In genomic region chr20:21513181-21513663, GRCh38 we compare ENCODE assay signal across 9 cellular contexts. TPM values are rescaled to one million over a fixed set of nuclear protein-coding genes. Genes with fewer than 3 reads are reported as not detected.
DNase-seq lines count a peak whose midpoint lies in the region; ATAC-seq and TF ChIP-seq lines count a peak whose summit lies in the region.
"Had no signal": no experiment of that assay in that cellular context is flagged by ENCODE, and none has a peak within 500 bp of the region (broad histone marks: within the 10 kb centered on the region; RNA-seq: fewer than 3 reads in every experiment).

No MANE protein-coding gene starts in this region.

- WGBS in hepatocyte (ENCODE audit: low lambda C conversion rate, missing lambda C conversion rate), result 3% methylated on average over 30 of the region's 30 CpGs

- H3K36me3 ChIP-seq in hepatocyte (replicated peaks; ENCODE audit: insufficient read depth, low read depth), result no peaks in the 10 kb centered on the region
- H3K36me3 ChIP-seq: right lobe of liver had no signal

- peaks cover 81% of the 10 kb centered on the region for H3K27me3 Mint-ChIP-seq in activated CD4-positive, alpha-beta memory T cell treated with anti-CD3 and anti-CD28 coated beads, Interleukin-2, amount 10 ng/mL, durations not matched to agents 7 days and 5 days
- H3K27me3 Mint-ChIP-seq in activated CD4-positive, alpha-beta memory T cell treated with anti-CD3 and anti-CD28 coated beads for 36 hours, result peaks cover 74% of the 10 kb centered on the region
- peaks cover 54 to 77% of the 10 kb centered on the region in 2 donors for H3K27me3 Mint-ChIP-seq in T-cell

- no peak for TF ChIP-seq POLR2A in GM18505 (IDR thresholded peaks at IDR 0.05; ENCODE audit: borderline replicate concordance, extremely low read depth, insufficient read depth, insufficient read length)

- peaks cover 22% of the 10 kb centered on the region for H3K4me1 ChIP-seq in hepatocyte (ENCODE audit: insufficient read depth)

- H2AFZ ChIP-seq in hepatocyte, result no peak overlapping the region

- peaks cover 15% of the 10 kb centered on the region for H3K36me3 Mint-ChIP-seq in activated CD4-positive, alpha-beta memory T cell treated with anti-CD3 and anti-CD28 coated beads, Interleukin-2, amount 10 ng/mL, durations not matched to agents 7 days and 5 days (ENCODE audit: low read depth)
- no peaks in the 10 kb centered on the region for H3K36me3 Mint-ChIP-seq in activated CD4-positive, alpha-beta memory T cell treated with anti-CD3 and anti-CD28 coated beads for 36 hours
- no peaks in the 10 kb centered on the region for H3K36me3 Mint-ChIP-seq in T-cell
- H3K36me3 Mint-ChIP-seq in stimulated activated effector memory CD8-positive, alpha-beta T cell treated with anti-CD3 and anti-CD28 coated beads, Interleukin-12 subunit alpha, Interleukin-12 subunit beta, amount 100 ng/mL, for 72 hours, result no peaks in the 10 kb centered on the region

- peak overlapping the region; percentile 89 for H3K4me2 ChIP-seq in hepatocyte

- H3K27me3 ChIP-seq in hepatocyte, result peaks cover 98% of the 10 kb centered on the region

- peak overlapping the region; percentile 30 for H3K4me3 Mint-ChIP-seq in activated CD4-positive, alpha-beta memory T cell treated with anti-CD3 and anti-CD28 coated beads, Interleukin-2, amount 10 ng/mL, durations not matched to agents 7 days and 5 days
- H3K4me3 Mint-ChIP-seq in activated CD4-positive, alpha-beta memory T cell treated with anti-CD3 and anti-CD28 coated beads for 36 hours, result no peak overlapping the region
- peak overlapping the region; percentile 25 to 72 (median 55) for H3K4me3 Mint-ChIP-seq in T-cell
- H3K4me3 Mint-ChIP-seq in stimulated activated effector memory CD8-positive, alpha-beta T cell treated with anti-CD3 and anti-CD28 coated beads, Interleukin-12 subunit alpha, Interleukin-12 subunit beta, amount 100 ng/mL, for 72 hours, result peak overlapping the region; percentile 55

- H3K4me3 ChIP-seq in hepatocyte, result no peak overlapping the region
- H3K4me3 ChIP-seq: right lobe of liver had no signal

- DNase-seq in activated CD4-positive, alpha-beta memory T cell treated with anti-CD3 and anti-CD28 coated beads, Interleukin-2, amount 10 ng/mL, durations not matched to agents 7 days and 5 days, result no peak
- no peak for DNase-seq in activated CD4-positive, alpha-beta memory T cell treated with anti-CD3 and anti-CD28 coated beads for 36 hours
- DNase-seq in T-cell (no peak), hepatocyte (ENCODE audit: low spot score) (no peak), NCI-H2196 treated with DMSO at 0.1 percent for 48 hours (lab: John Stamatoyannopoulos, UW; ENCODE audit: unreplicated experiment) (no peak)
- DNase-seq in stimulated activated effector memory CD8-positive, alpha-beta T cell treated with anti-CD3 and anti-CD28 coated beads, Interleukin-12 subunit alpha, Interleukin-12 subunit beta, amount 100 ng/mL, for 72 hours (ENCODE audit: low spot score in 2 of 2), result peak in 1 of 2 donors; percentile 57

- no peaks in the 10 kb centered on the region for H3K9me2 ChIP-seq in hepatocyte (replicated peaks; ENCODE audit: insufficient read depth)

- ATAC-seq in T-cell (replicated peaks in 1 of 4), result no peak
- ATAC-seq in stimulated activated effector memory CD8-positive, alpha-beta T cell treated with anti-CD3 and anti-CD28 coated beads, Interleukin-12 subunit alpha, Interleukin-12 subunit beta, amount 100 ng/mL, for 72 hours, result no peak
- no peak for ATAC-seq in GM21515 (IDR thresholded peaks at IDR 0.05; ENCODE audit: unreplicated experiment)
- no peak for ATAC-seq in GM18505 (IDR thresholded peaks at IDR 0.05; ENCODE audit: unreplicated experiment)

- H3K79me2 ChIP-seq in hepatocyte, result no peaks in the 10 kb centered on the region

- no peak for TF ChIP-seq CTCF in hepatocyte (IDR thresholded peaks at IDR 0.05; ENCODE audit: poor library complexity)

- CTCF ChIA-PET in activated CD4-positive, alpha-beta memory T cell treated with anti-CD3 and anti-CD28 coated beads, Interleukin-2, amount 10 ng/mL, durations not matched to agents 7 days and 5 days (lab: Charles Lee), result no interaction called here
- CTCF ChIA-PET in activated CD4-positive, alpha-beta memory T cell treated with anti-CD3 and anti-CD28 coated beads for 36 hours (lab: Charles Lee), result interaction anchor here (4.9 kb wide), 1 partner anchor 9 kb away, joined by 19 read pairs; no protein-coding TSS in a partner anchor
- CTCF ChIA-PET in T-cell (lab: Charles Lee), result no interaction called here

- intact Hi-C loops in activated CD4-positive, alpha-beta memory T cell treated with anti-CD3 and anti-CD28 coated beads for 36 hours (cut with micrococcal nuclease), result loop anchor here (5.0 kb wide), 2 partner anchors 44 to 59 kb away; no protein-coding TSS in a partner anchor

- no peaks in the 10 kb centered on the region for H3K9me3 ChIP-seq in hepatocyte (ENCODE audit: low read depth)
- H3K9me3 ChIP-seq: right lobe of liver had no signal

- POLR2A ChIA-PET in activated CD4-positive, alpha-beta memory T cell treated with anti-CD3 and anti-CD28 coated beads, Interleukin-2, amount 10 ng/mL, durations not matched to agents 7 days and 5 days (lab: Charles Lee), result no interaction called here
- POLR2A ChIA-PET in activated CD4-positive, alpha-beta memory T cell treated with anti-CD3 and anti-CD28 coated beads for 36 hours (lab: Charles Lee), result interaction anchor here (0.8 kb wide), 1 partner anchor 411 kb away, joined by 3 read pairs; no protein-coding TSS in a partner anchor
- POLR2A ChIA-PET in T-cell (lab: Charles Lee), result no interaction called here

- H3K27ac ChIP-seq in hepatocyte, result no peak overlapping the region
- H3K27ac ChIP-seq: right lobe of liver had no signal

- H3K27ac Mint-ChIP-seq in activated CD4-positive, alpha-beta memory T cell treated with anti-CD3 and anti-CD28 coated beads, Interleukin-2, amount 10 ng/mL, durations not matched to agents 7 days and 5 days, result no peak overlapping the region
- no peak overlapping the region for H3K27ac Mint-ChIP-seq in activated CD4-positive, alpha-beta memory T cell treated with anti-CD3 and anti-CD28 coated beads for 36 hours
- H3K27ac Mint-ChIP-seq in T-cell, result no peak overlapping the region
- H3K27ac Mint-ChIP-seq in stimulated activated effector memory CD8-positive, alpha-beta T cell treated with anti-CD3 and anti-CD28 coated beads, Interleukin-12 subunit alpha, Interleukin-12 subunit beta, amount 100 ng/mL, for 72 hours, result no peak overlapping the region

- no peaks in the 10 kb centered on the region for H4K20me1 ChIP-seq in hepatocyte (ENCODE audit: insufficient read depth, poor library complexity, severe bottlenecking)

- peaks cover 35% of the 10 kb centered on the region for H3K4me1 Mint-ChIP-seq in activated CD4-positive, alpha-beta memory T cell treated with anti-CD3 and anti-CD28 coated beads, Interleukin-2, amount 10 ng/mL, durations not matched to agents 7 days and 5 days
- H3K4me1 Mint-ChIP-seq in activated CD4-positive, alpha-beta memory T cell treated with anti-CD3 and anti-CD28 coated beads for 36 hours (ENCODE audit: low read depth), result peaks cover 45% of the 10 kb centered on the region
- H3K4me1 Mint-ChIP-seq in T-cell, result peaks cover 60 to 68% (median 62%) of the 10 kb centered on the region in 3 donors
- peaks cover 45% of the 10 kb centered on the region for H3K4me1 Mint-ChIP-seq in stimulated activated effector memory CD8-positive, alpha-beta T cell treated with anti-CD3 and anti-CD28 coated beads, Interleukin-12 subunit alpha, Interleukin-12 subunit beta, amount 100 ng/mL, for 72 hours

- H3K9me3 Mint-ChIP-seq in activated CD4-positive, alpha-beta memory T cell treated with anti-CD3 and anti-CD28 coated beads, Interleukin-2, amount 10 ng/mL, durations not matched to agents 7 days and 5 days, result no peaks in the 10 kb centered on the region
- no peaks in the 10 kb centered on the region for H3K9me3 Mint-ChIP-seq in activated CD4-positive, alpha-beta memory T cell treated with anti-CD3 and anti-CD28 coated beads for 36 hours
- no peaks in the 10 kb centered on the region for H3K9me3 Mint-ChIP-seq in T-cell
- H3K9me3 Mint-ChIP-seq in stimulated activated effector memory CD8-positive, alpha-beta T cell treated with anti-CD3 and anti-CD28 coated beads, Interleukin-12 subunit alpha, Interleukin-12 subunit beta, amount 100 ng/mL, for 72 hours, result no peaks in the 10 kb centered on the region

RNA-seq across cellular contexts. Expression of gene NKX2-2, which starts 0.6 kb away (rescaled TPM):
- total RNA-seq in activated CD4-positive, alpha-beta memory T cell treated with anti-CD3 and anti-CD28 coated beads, Interleukin-2, amount 10 ng/mL, durations not matched to agents 7 days and 5 days, result not detected
- not detected for total RNA-seq in activated CD4-positive, alpha-beta memory T cell treated with anti-CD3 and anti-CD28 coated beads for 36 hours
- total RNA-seq in T-cell (not detected), hepatocyte (0.33 TPM in 1 of 2 replicates, not detected in the other)
- polyA plus RNA-seq in hepatocyte, result not detected in 2 replicates
- total RNA-seq: right lobe of liver had no signal
